Comparison of ENCODE assay signal across 1 cellular context in the genomic region with DNA sequence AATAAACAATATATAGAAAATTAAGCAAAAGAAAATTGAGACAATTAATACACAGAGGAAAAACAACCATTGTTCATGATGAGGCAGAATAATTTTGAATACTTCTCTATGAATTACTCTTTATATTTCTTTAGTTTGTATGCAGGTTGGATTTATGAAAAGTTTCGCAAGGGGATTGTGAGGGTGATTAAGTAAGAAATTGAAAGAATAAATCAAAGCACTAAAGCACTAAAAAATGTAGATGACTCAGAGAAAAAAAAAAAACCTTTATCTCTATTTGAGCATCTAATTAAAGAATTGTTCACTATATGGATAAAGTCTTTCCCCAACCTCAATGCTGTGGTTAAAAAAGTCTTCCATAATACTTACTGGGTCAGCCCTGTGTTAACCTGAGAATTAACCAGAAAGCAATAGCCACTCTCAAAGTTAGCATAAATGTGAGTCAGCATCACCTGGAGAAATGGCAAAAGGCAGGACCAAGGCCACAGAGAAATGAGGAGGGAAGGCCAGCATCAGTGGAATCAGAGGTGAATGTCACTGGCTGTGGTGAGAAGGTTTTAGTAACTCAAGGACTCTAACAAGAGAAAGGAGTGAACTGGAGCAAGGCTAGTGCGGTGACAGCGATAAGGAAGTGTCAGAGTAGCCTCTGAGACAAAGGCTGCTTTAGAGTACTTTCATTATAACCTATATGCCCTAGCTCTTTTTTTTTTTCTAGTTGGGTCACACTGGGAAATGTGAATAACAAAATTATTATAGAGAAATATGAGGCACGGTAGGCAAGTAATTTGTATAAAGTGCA.
TF ChIP-seq lines count a peak whose summit lies in the region.

No MANE protein-coding gene starts in this region.

TF ChIP-seq in HCT116, 20 proteins besides CTCF, POLR2A, EP300 and RAD21 (continued from another document):
- TF ChIP-seq, protein P1, sequence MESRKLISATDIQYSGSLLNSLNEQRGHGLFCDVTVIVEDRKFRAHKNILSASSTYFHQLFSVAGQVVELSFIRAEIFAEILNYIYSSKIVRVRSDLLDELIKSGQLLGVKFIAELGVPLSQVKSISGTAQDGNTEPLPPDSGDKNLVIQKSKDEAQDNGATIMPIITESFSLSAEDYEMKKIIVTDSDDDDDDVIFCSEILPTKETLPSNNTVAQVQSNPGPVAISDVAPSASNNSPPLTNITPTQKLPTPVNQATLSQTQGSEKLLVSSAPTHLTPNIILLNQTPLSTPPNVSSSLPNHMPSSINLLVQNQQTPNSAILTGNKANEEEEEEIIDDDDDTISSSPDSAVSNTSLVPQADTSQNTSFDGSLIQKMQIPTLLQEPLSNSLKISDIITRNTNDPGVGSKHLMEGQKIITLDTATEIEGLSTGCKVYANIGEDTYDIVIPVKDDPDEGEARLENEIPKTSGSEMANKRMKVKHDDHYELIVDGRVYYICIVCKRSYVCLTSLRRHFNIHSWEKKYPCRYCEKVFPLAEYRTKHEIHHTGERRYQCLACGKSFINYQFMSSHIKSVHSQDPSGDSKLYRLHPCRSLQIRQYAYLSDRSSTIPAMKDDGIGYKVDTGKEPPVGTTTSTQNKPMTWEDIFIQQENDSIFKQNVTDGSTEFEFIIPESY (IDR thresholded peaks at IDR 0.05; ENCODE audit: extremely low read depth, insufficient replicate concordance, low read length): no peak
- TF ChIP-seq, protein P2, sequence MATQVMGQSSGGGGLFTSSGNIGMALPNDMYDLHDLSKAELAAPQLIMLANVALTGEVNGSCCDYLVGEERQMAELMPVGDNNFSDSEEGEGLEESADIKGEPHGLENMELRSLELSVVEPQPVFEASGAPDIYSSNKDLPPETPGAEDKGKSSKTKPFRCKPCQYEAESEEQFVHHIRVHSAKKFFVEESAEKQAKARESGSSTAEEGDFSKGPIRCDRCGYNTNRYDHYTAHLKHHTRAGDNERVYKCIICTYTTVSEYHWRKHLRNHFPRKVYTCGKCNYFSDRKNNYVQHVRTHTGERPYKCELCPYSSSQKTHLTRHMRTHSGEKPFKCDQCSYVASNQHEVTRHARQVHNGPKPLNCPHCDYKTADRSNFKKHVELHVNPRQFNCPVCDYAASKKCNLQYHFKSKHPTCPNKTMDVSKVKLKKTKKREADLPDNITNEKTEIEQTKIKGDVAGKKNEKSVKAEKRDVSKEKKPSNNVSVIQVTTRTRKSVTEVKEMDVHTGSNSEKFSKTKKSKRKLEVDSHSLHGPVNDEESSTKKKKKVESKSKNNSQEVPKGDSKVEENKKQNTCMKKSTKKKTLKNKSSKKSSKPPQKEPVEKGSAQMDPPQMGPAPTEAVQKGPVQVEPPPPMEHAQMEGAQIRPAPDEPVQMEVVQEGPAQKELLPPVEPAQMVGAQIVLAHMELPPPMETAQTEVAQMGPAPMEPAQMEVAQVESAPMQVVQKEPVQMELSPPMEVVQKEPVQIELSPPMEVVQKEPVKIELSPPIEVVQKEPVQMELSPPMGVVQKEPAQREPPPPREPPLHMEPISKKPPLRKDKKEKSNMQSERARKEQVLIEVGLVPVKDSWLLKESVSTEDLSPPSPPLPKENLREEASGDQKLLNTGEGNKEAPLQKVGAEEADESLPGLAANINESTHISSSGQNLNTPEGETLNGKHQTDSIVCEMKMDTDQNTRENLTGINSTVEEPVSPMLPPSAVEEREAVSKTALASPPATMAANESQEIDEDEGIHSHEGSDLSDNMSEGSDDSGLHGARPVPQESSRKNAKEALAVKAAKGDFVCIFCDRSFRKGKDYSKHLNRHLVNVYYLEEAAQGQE (IDR thresholded peaks at IDR 0.05; ENCODE audit: low read depth): no peak
TF ChIP-seq in HCT116: peak in this region for 0.
